28 cellular contexts compared by ENCODE assay signal in genomic region chr1:188723332-188724020, GRCh38.
"Had no signal": no experiment of that assay in that cellular context is flagged by ENCODE, and none has a peak within 500 bp of the region (broad histone marks: within the 10 kb centered on the region; RNA-seq: fewer than 3 reads in every experiment).

No MANE protein-coding gene starts in this region.

- DNase-seq: activated CD4-positive, alpha-beta T cell treated with anti-CD3 and anti-CD28 coated beads for 4 hours; activated CD4-positive, alpha-beta T cell treated with anti-CD3 and anti-CD28 coated beads, Interleukin-2, amount 50 U/mL, for 4 hours; activated naive CD4-positive, alpha-beta T cell; activated T-cell treated with anti-CD3 and anti-CD28 coated beads for 4 hours; activated T-cell treated with anti-CD3 and anti-CD28 coated beads, Interleukin-2, amount 50 U/mL, for 72 hours; anterior cingulate cortex; brain microvascular endothelial cell; cortex of kidney; effector memory CD8-positive, alpha-beta T cell; foreskin keratinocyte; heart left ventricle; hypothalamus; immature natural killer cell; midbrain; naive thymus-derived CD4-positive, alpha-beta T cell; nucleus accumbens; stimulated activated CD4-positive, alpha-beta T cell treated with anti-CD3 and anti-CD28 coated beads, Interleukin-1b, Interleukin-23, amount 100 ng/mL, for 48 hours; stimulated activated CD4-positive, alpha-beta T cell treated with anti-CD3 and anti-CD28 coated beads, Interleukin-4, amount 100 ng/mL, for 4 hours; stimulated activated CD8-positive, alpha-beta memory T cell treated with anti-CD3 and anti-CD28 coated beads, Interleukin-4, amount 100 ng/mL, for 48 hours; stomach; T-helper 1 cell; tibial artery; upper lobe of right lung had no signal

- H3K4me3 ChIP-seq: heart left ventricle, right atrium auricular region, smooth muscle cell, stomach, tibial artery, upper lobe of right lung had no signal

- ATAC-seq: activated naive CD4-positive, alpha-beta T cell treated with anti-CD3 and anti-CD28 coated beads, Interleukin-2, amount 50 U/mL, for 72 hours; activated T-cell treated with anti-CD3 and anti-CD28 coated beads, Interleukin-2, amount 50 U/mL, for 72 hours; effector memory CD8-positive, alpha-beta T cell; esophagus mucosa; foreskin keratinocyte; heart left ventricle; naive thymus-derived CD4-positive, alpha-beta T cell; stimulated activated memory B cell treated with anti-CD40 and anti-IgM and Interleukin-4, amounts not matched to agents 10 μg/mL and 1 μg/mL and 100 μg/mL, for 72 hours; upper lobe of right lung had no signal
